Comparison of ENCODE assay signal across 13 cellular contexts in genomic region chr22:50008151-50009040, GRCh38.
DNase-seq lines count a peak whose midpoint lies in the region; ATAC-seq and TF ChIP-seq lines count a peak whose summit lies in the region.
"Had no signal": no experiment of that assay in that cellular context is flagged by ENCODE, and none has a peak within 500 bp of the region (broad histone marks: within the 10 kb centered on the region; RNA-seq: fewer than 3 reads in every experiment).

No MANE protein-coding gene starts in this region.

- DNase-seq in LNCaP clone FGC (ENCODE audit: low read depth), result peak; percentile 67
- peak; percentile 87 for DNase-seq in NCI-H345 treated with DMSO at 0.1 percent for 48 hours (lab: John Stamatoyannopoulos, UW; ENCODE audit: unreplicated experiment)
- DNase-seq in iPS-NIHi11 (ENCODE audit: low spot score), result peak; percentile 36
- DNase-seq in stimulated activated CD4-positive, alpha-beta T cell treated with anti-CD3 and anti-CD28 coated beads, Interleukin-2, amount 100 ng/mL, for 24 hours, result no peak
- DNase-seq in activated CD4-positive, alpha-beta T cell treated with anti-CD3 and anti-CD28 coated beads for 48 hours, result no peak
- no peak for DNase-seq in middle frontal gyrus (ENCODE audit: extremely low spot score, low spot score)
- DNase-seq: activated CD4-positive, alpha-beta T cell treated with anti-CD3 and anti-CD28 coated beads for 1 hour; activated T-cell treated with anti-CD3 and anti-CD28 coated beads, Interleukin-2, amount 50 U/mL, for 4 hours; dermis blood vessel endothelial cell; DND-41; uterus had no signal

- TF ChIP-seq CTCF in 22Rv1 (IDR thresholded peaks at IDR 0.05) (no peak), LNCaP clone FGC (IDR thresholded peaks at IDR 0.05; ENCODE audit: control insufficient read depth, extremely low read depth, insufficient read depth) (no peak)

- TF ChIP-seq POLR2A in GM18505 (IDR thresholded peaks at IDR 0.05; ENCODE audit: borderline replicate concordance, extremely low read depth, insufficient read depth, insufficient read length), result no peak

- no peak overlapping the region for H3K4me3 ChIP-seq in LNCaP clone FGC (ENCODE audit: low read depth, low read length)
- H3K4me3 ChIP-seq: uterus had no signal

- ATAC-seq in GM18505 (IDR thresholded peaks at IDR 0.05; ENCODE audit: unreplicated experiment), result no peak
- ATAC-seq: activated T-cell treated with anti-CD3 and anti-CD28 coated beads, Interleukin-2, amount 50 U/mL, for 4 hours had no signal

- H3K27ac ChIP-seq in 22Rv1, result peak overlapping the region; percentile 96
- H3K27ac ChIP-seq: uterus had no signal

Comparison
In these comparisons a context has a peak if more than half of its experiments do, and no peak if none do; other contexts are left out.
1. DNase-seq: peak in LNCaP clone FGC (single experiment), NCI-H345 treated with DMSO at 0.1 percent for 48 hours (single experiment) and iPS-NIHi11 (single experiment); none in stimulated activated CD4-positive, alpha-beta T cell treated with anti-CD3 and anti-CD28 coated beads, Interleukin-2, amount 100 ng/mL, for 24 hours (0 of 2), activated CD4-positive, alpha-beta T cell treated with anti-CD3 and anti-CD28 coated beads for 48 hours (single experiment) and middle frontal gyrus (single experiment).